In the genomic region with DNA sequence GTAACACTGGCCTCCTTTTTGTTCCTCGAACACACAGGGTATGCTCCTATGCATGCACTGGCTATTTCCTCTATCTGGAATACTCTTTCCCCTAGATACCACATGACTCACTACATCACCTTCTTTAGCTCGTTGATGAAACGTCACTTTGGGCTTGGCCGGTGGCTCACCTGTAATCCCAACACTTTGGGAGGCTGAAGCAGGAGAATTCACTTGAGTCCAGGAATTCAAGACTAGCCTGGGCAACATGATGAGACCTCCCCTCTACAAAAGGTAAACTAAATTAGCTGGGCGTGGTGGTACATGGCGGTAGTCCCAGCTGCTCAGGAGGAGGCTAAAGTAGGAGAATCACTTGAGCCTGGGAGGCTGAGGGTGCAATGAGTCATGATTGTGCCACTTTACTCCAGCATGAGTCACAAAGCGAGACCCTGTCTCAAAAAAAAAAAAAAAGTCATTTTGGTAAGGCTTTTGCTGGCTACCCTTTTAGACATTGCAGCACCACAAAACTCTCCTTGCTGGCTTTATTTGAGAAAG, we compare ENCODE assay signal across 1 cellular context.
TF ChIP-seq lines count a peak whose summit lies in the region.

No MANE protein-coding gene starts in this region.

TF ChIP-seq in GM12878, 131 proteins besides CTCF, POLR2A, EP300 and RAD21:
- TF ChIP-seq BHLHE40 (IDR thresholded peaks at IDR 0.05; ENCODE audit: borderline replicate concordance in 1 of 2, low read depth in 2 of 2, low read length in 1 of 2) (no peak), IRF3 (IDR thresholded peaks at IDR 0.05) (no peak)
